Comparison of ENCODE assay signal across 9 cellular contexts in the genomic region with DNA sequence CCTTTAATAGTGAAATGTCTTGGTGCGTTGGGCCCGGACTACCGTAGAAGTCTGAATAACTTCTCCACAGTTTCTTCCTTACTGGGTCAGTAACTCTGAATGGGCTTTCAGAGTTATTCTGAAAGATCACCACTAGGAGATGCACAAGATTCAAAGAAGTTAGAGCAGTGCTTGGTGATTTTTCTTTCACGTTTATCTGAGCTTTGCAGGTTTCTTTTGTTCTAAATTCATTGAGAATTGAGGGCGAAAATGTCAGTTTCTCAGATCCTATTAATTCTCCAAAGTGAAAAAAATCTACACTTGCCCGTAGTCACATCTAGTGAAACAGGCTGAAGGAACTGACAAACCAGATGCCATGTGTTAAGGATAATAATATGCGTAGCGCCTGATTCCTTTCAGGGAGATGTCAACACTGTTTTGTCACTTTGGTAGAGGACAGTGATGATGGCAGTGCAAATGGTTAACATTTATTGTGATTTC.
A peak's percentile ranks its signal among the peaks of the same experiment; 100 is the strongest.
DNase-seq lines count a peak whose midpoint lies in the region; ATAC-seq, FAIRE-seq and TF ChIP-seq lines count a peak whose summit lies in the region.
"Had no signal": no experiment of that assay in that cellular context is flagged by ENCODE, and none has a peak within 500 bp of the region (broad histone marks: within the 10 kb centered on the region; RNA-seq: fewer than 3 reads in every experiment).

No MANE protein-coding gene starts in this region.

- in situ Hi-C loops in HepG2 (cut with HindIII; ENCODE audit: extremely low pct_ligation_motif_present, low pct_unique_long_range_greater_than_20kb) = no loop called here

- TF ChIP-seq RAD21 in HepG2 (CRISPR knock-in tag; IDR thresholded peaks at IDR 0.05) = peak; percentile 72

- H3K9me3 ChIP-seq in OCI-LY1 (ENCODE audit: low read length) = no peaks in the 10 kb centered on the region
- H3K9me3 ChIP-seq in HepG2 (ENCODE audit: low read length) = no peaks in the 10 kb centered on the region
- H3K9me3 ChIP-seq in tibial nerve = no peaks in the 10 kb centered on the region

- no peak overlapping the region for H3K4me2 ChIP-seq in OCI-LY1 (ENCODE audit: low read length)
- H3K4me2 ChIP-seq in HepG2 (ENCODE audit: low read depth, low read length) = no peak overlapping the region

- H3K79me2 ChIP-seq in OCI-LY1 (ENCODE audit: insufficient read depth, low read length) (no peaks in the 10 kb centered on the region), HepG2 (ENCODE audit: insufficient read depth, low read length) (no peaks in the 10 kb centered on the region)

- ATAC-seq in activated T-cell treated with anti-CD3 and anti-CD28 coated beads, Interleukin-2, amount 50 U/mL, for 4 hours = peak; percentile 69 to 88
- ATAC-seq in HepG2 = peak; percentile 87
- no peak for ATAC-seq in HG02571 (IDR thresholded peaks at IDR 0.05; ENCODE audit: unreplicated experiment)

- no peak overlapping the region for H3K9ac ChIP-seq in OCI-LY1 (ENCODE audit: low read length)
- no peak overlapping the region for H3K9ac ChIP-seq in HepG2 (ENCODE audit: insufficient read depth, low read depth, low read length)

- DNase-seq in activated T-cell treated with anti-CD3 and anti-CD28 coated beads, Interleukin-2, amount 50 U/mL, for 4 hours = no peak
- DNase-seq in activated T-cell treated with anti-CD3 and anti-CD28 coated beads, Interleukin-2, amount 50 U/mL, for 48 hours = no peak
- DNase-seq in HuH-7.5 (ENCODE audit: low spot score) (peak; percentile 7), cerebellum (ENCODE audit: low spot score) (peak; percentile 9), HepG2 (ENCODE audit: low spot score) (peak; percentile 39), tibial nerve (ENCODE audit: low spot score in 2 of 2) (no peak)

- H3K27me3 ChIP-seq in OCI-LY1 (ENCODE audit: insufficient read depth, low read length) (no peaks in the 10 kb centered on the region), HepG2 (ENCODE audit: control insufficient read depth in 1 of 2, insufficient read depth in 2 of 2, low read length in 2 of 2) (peaks cover 0 to 10% of the 10 kb centered on the region in 2 experiments; a peak in 3 of 5 replicates), tibial nerve (no peaks in the 10 kb centered on the region)

- no peaks in the 10 kb centered on the region for H3K9me3 Mint-ChIP-seq in activated T-cell treated with anti-CD3 and anti-CD28 coated beads, Interleukin-2, amount 50 U/mL, for 4 hours
- H3K9me3 Mint-ChIP-seq: dendritic cell treated with granulocyte-macrophage colony-stimulating factor and Interleukin-4, amounts not matched to agents 40 ng/mL and 50 ng/mL, for 4 days had no signal

- peaks cover 4% of the 10 kb centered on the region for H3K4me1 ChIP-seq in OCI-LY1 (ENCODE audit: insufficient read depth, low read length, severe bottlenecking)
- H3K4me1 ChIP-seq in HepG2 (ENCODE audit: insufficient read depth, low read length) = no peaks in the 10 kb centered on the region
- peaks cover 0 to 14% (median 0%) of the 10 kb centered on the region in 4 donors for H3K4me1 ChIP-seq in tibial nerve

- TF ChIP-seq EP300 in HepG2 (IDR thresholded peaks at IDR 0.05; ENCODE audit: low read depth in 2 of 2, low read length in 2 of 2) = no peak
- no peak for TF ChIP-seq EP300 in HepG2 (CRISPR knock-in tag; IDR thresholded peaks at IDR 0.05; ENCODE audit: borderline replicate concordance)
- no peak for TF ChIP-seq EP300 in tibial nerve (IDR thresholded peaks at IDR 0.05)

- POLR2A ChIA-PET in HepG2 (lab: Yijun Ruan, JAX) = no interaction called here

- no TSS peak for BruUV-seq in HepG2 (replicated peaks; lab: Mats Ljungman, UMichigan)

- peaks cover 3% of the 10 kb centered on the region for H3K27me3 Mint-ChIP-seq in activated T-cell treated with anti-CD3 and anti-CD28 coated beads, Interleukin-2, amount 50 U/mL, for 4 hours (ENCODE audit: low read depth)

- no peaks in the 10 kb centered on the region for H3K9me2 ChIP-seq in OCI-LY1 (ENCODE audit: low read depth, low read length)

- H4K20me1 ChIP-seq in OCI-LY1 (ENCODE audit: insufficient read depth, low read length) (no peaks in the 10 kb centered on the region), HepG2 (ENCODE audit: insufficient read depth, low read length) (no peaks in the 10 kb centered on the region)

- H3K27ac ChIP-seq in OCI-LY1 (ENCODE audit: low read depth, low read length, poor library complexity, severe bottlenecking) (no peak overlapping the region), HepG2 (ENCODE audit: extremely low read length, insufficient read depth, low read length) (no peak overlapping the region), tibial nerve (no peak overlapping the region)

- CTCF ChIA-PET in HepG2 (lab: Yijun Ruan, JAX; ENCODE audit: low intra/inter-chr PET ratio, low total read pairs) = interaction anchor here (0.9 to 2.5 kb wide), 4 partner anchors 122 to 859 kb away, joined by 3 to 23 read pairs (median 5); no protein-coding TSS in a partner anchor

- no peak overlapping the region for H3K4me3 Mint-ChIP-seq in activated T-cell treated with anti-CD3 and anti-CD28 coated beads, Interleukin-2, amount 50 U/mL, for 4 hours
- H3K4me3 Mint-ChIP-seq: dendritic cell treated with granulocyte-macrophage colony-stimulating factor and Interleukin-4, amounts not matched to agents 40 ng/mL and 50 ng/mL, for 4 days had no signal

- TF ChIP-seq POLR2A in HepG2 (IDR thresholded peaks at IDR 0.05; ENCODE audit: insufficient read depth in 1 of 2, low read depth in 2 of 2, low read length in 2 of 2) (no peak), tibial nerve (IDR thresholded peaks at IDR 0.05) (no peak)

- no peaks in the 10 kb centered on the region for H3F3A ChIP-seq in OCI-LY1 (ENCODE audit: insufficient read depth, low read length)

- H3K4me1 Mint-ChIP-seq in activated T-cell treated with anti-CD3 and anti-CD28 coated beads, Interleukin-2, amount 50 U/mL, for 4 hours (ENCODE audit: low read depth) = peaks cover 6% of the 10 kb centered on the region

- TF ChIP-seq CTCF in OCI-LY1 (IDR thresholded peaks at IDR 0.05; ENCODE audit: low read length) = peak; percentile 80
- TF ChIP-seq CTCF in HepG2 (CRISPR knock-in tag; IDR thresholded peaks at IDR 0.05) = peak; percentile 72
- TF ChIP-seq CTCF in tibial nerve (IDR thresholded peaks at IDR 0.05) = peak; percentile 70 to 94 (median 80)

- no peak for FAIRE-seq in HepG2 (lab: Jason Lieb, UNC)

- 28% methylated on average over 8 of the region's 8 CpGs for WGBS in HepG2 (ENCODE audit: low lambda C conversion rate)
- WGBS in tibial nerve, 2 donors = 28% methylated on average over 8 of the region's 8 CpGs

- intact Hi-C loops in HepG2 (cut with micrococcal nuclease; ENCODE audit: unreplicated experiment) = loop anchor here (1.0 to 2.0 kb wide), 4 partner anchors 395 to 860 kb away; no protein-coding TSS in a partner anchor

- H3K36me3 Mint-ChIP-seq in activated T-cell treated with anti-CD3 and anti-CD28 coated beads, Interleukin-2, amount 50 U/mL, for 4 hours (ENCODE audit: insufficient read depth) = no peaks in the 10 kb centered on the region

- H3K4me3 ChIP-seq in OCI-LY1 (ENCODE audit: low read depth, low read length, poor library complexity, severe bottlenecking) (no peak overlapping the region), HepG2 (replicated peaks in 1 of 3; ENCODE audit: insufficient read depth in 1 of 3, low read depth in 2 of 3, low read length in 3 of 3) (no peak overlapping the region), tibial nerve (no peak overlapping the region)

- H3K36me3 ChIP-seq in OCI-LY1 (ENCODE audit: insufficient read depth, low read length) (no peaks in the 10 kb centered on the region), HepG2 (replicated peaks in 1 of 2; ENCODE audit: control insufficient read depth in 1 of 2, insufficient read depth in 2 of 2, low read length in 2 of 2) (no peaks in the 10 kb centered on the region), tibial nerve (no peaks in the 10 kb centered on the region)

- no peak overlapping the region for H2AFZ ChIP-seq in OCI-LY1 (ENCODE audit: low read length)
- H2AFZ ChIP-seq in HepG2 (ENCODE audit: low read length) = no peak overlapping the region

TF ChIP-seq in HepG2, 621 proteins besides CTCF, POLR2A, EP300 and RAD21 (continues in another document):
- TF ChIP-seq DNMT1 (CRISPR knock-in tag; IDR thresholded peaks at IDR 0.05) = no peak
- TF ChIP-seq, protein P1, sequence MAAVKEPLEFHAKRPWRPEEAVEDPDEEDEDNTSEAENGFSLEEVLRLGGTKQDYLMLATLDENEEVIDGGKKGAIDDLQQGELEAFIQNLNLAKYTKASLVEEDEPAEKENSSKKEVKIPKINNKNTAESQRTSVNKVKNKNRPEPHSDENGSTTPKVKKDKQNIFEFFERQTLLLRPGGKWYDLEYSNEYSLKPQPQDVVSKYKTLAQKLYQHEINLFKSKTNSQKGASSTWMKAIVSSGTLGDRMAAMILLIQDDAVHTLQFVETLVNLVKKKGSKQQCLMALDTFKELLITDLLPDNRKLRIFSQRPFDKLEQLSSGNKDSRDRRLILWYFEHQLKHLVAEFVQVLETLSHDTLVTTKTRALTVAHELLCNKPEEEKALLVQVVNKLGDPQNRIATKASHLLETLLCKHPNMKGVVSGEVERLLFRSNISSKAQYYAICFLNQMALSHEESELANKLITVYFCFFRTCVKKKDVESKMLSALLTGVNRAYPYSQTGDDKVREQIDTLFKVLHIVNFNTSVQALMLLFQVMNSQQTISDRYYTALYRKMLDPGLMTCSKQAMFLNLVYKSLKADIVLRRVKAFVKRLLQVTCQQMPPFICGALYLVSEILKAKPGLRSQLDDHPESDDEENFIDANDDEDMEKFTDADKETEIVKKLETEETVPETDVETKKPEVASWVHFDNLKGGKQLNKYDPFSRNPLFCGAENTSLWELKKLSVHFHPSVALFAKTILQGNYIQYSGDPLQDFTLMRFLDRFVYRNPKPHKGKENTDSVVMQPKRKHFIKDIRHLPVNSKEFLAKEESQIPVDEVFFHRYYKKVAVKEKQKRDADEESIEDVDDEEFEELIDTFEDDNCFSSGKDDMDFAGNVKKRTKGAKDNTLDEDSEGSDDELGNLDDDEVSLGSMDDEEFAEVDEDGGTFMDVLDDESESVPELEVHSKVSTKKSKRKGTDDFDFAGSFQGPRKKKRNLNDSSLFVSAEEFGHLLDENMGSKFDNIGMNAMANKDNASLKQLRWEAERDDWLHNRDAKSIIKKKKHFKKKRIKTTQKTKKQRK (IDR thresholded peaks at IDR 0.05; ENCODE audit: low read length) = no peak
- TF ChIP-seq STAG1 (CRISPR knock-in tag; IDR thresholded peaks at IDR 0.05) = peak; percentile 81
- TF ChIP-seq ZNF570 (CRISPR knock-in tag; IDR thresholded peaks at IDR 0.05; ENCODE audit: borderline replicate concordance) = no peak
- TF ChIP-seq FLYWCH1 (CRISPR knock-in tag; IDR thresholded peaks at IDR 0.05) = no peak
- no peak for TF ChIP-seq MBD4 (IDR thresholded peaks at IDR 0.05; ENCODE audit: borderline replicate concordance, low read length)
- peak; percentile 79 for TF ChIP-seq SMC3 (IDR thresholded peaks at IDR 0.05; ENCODE audit: low read length)
- no peak for TF ChIP-seq ZNF331 (CRISPR knock-in tag; IDR thresholded peaks at IDR 0.05)
- TF ChIP-seq ZSCAN20 (CRISPR knock-in tag; IDR thresholded peaks at IDR 0.05; ENCODE audit: borderline replicate concordance) = no peak
- TF ChIP-seq ZNF564 (CRISPR knock-in tag; IDR thresholded peaks at IDR 0.05) = no peak
- TF ChIP-seq ZNF788 (CRISPR knock-in tag; IDR thresholded peaks at IDR 0.05; ENCODE audit: borderline replicate concordance) = no peak
- TF ChIP-seq ATAD3A (CRISPR knock-in tag; IDR thresholded peaks at IDR 0.05) = no peak

Comparison
In these comparisons a context has a peak if more than half of its experiments do, and no peak if none do; other contexts are left out.
1. DNase-seq: peak in HuH-7.5 (single experiment), cerebellum (single experiment) and HepG2 (single experiment); none in activated T-cell treated with anti-CD3 and anti-CD28 coated beads, Interleukin-2, amount 50 U/mL, for 4 hours (single experiment), activated T-cell treated with anti-CD3 and anti-CD28 coated beads, Interleukin-2, amount 50 U/mL, for 48 hours (0 of 2) and tibial nerve (0 of 2).
2. Peak in every context shown above with its lines, with median percentiles within 50 percentile points of each other: CTCF ChIP-seq.